Comparison of ENCODE assay signal across 11 cellular contexts in the genomic region with DNA sequence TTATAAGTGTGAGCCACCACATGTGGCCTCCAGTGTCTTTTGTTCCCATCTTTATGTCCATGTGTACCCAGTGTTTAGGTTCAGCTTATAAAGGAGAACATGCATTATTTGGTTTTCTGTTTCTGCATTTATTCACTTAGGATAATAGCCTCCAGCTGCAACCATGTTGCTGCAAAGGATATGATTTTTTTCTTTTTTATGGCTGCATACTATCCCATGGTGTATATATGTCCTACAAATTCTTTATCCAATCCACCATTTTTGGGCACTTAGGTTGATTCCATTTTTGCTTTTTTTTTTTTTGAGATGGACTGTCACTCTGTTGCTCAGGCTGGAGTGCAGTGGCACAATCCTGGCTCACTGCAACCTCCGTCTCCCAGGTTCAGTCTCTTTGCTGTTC. TPM values are rescaled to one million over a fixed set of nuclear protein-coding genes. Genes with fewer than 3 reads are reported as not detected.
"Had no signal": no experiment of that assay in that cellular context is flagged by ENCODE, and none has a peak within 500 bp of the region (broad histone marks: within the 10 kb centered on the region; RNA-seq: fewer than 3 reads in every experiment).

No MANE protein-coding gene starts in this region.

- H3K4me1 ChIP-seq: HAP-1 had no signal

- H3K9me3 Mint-ChIP-seq: GM23338, H9, HFFc6 had no signal

- FAIRE-seq: H1, H54 had no signal

- H3K27ac Mint-ChIP-seq: GM23338, H9, HFFc6 had no signal

- H3K4me1 Mint-ChIP-seq: GM23338, H9 had no signal

- DNase-seq: GM23248, GOT3, H7, H9, HCEC 1CT, HFFc6 had no signal

- H3K4me3 Mint-ChIP-seq: GM23338, H9, HFFc6 had no signal

- ATAC-seq: GM23338, HCT116 had no signal

- H3K4me3 ChIP-seq: GM23248, GM23338, HAP-1 had no signal

- H3K27ac ChIP-seq: GM23248 had no signal

- H3K9me3 ChIP-seq: HAP-1 had no signal

RNA-seq across cellular contexts. Expression of gene ADAP2, which starts 57.1 kb away (rescaled TPM):
- total RNA-seq: GM23248 had no signal
